ENCODE assay signal across 8 cellular contexts in the genomic region with DNA sequence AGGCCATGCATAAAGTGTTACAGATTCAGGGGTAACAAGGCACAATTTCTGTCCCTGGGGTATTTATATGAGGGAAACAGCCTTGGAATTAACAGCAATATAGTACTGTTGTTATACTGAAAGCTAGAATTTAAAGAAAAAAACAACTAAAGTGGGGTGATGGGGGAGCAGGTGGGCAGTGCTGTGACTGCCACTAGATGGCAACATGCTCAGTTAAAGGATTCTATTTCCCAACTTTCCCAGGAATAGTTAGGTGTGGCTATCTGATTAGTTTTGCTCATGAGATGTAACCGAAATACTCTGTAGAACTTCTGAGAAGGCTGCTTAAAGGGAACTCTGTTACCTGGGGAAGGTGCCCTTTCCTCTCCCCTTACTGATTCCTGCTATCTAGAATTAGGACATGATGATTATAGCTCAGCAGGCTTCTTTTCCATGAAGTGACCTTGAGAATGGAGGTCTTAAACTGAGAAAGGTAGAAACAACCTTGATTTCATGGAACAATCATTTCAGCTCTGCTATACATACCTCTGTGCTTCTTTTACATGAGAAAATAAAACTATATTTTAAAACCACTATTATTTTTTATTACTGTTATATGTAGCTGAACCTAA.
DNase-seq lines count a peak whose midpoint lies in the region; ATAC-seq and TF ChIP-seq lines count a peak whose summit lies in the region.

No MANE protein-coding gene starts in this region.

- H3K4me3 ChIP-seq in WI38 (ENCODE audit: low read depth, low read length) = no peak overlapping the region

- intact Hi-C loops in left colon (cut with DNase I, micrococcal nuclease) = no loop called here

- TF ChIP-seq CTCF in WI38 (IDR thresholded peaks at IDR 0.05; ENCODE audit: low read depth, low read length) = peak; percentile 85

- DNase-seq in DMS114 treated with DMSO at 0.1 percent for 48 hours (lab: John Stamatoyannopoulos, UW; ENCODE audit: unreplicated experiment) = peak; percentile 8
- peak; percentile 56 for DNase-seq in KBM-7
- peak in 1 of 2 donors; percentile 16 for DNase-seq in left colon
- no peak for DNase-seq in DMS79 treated with DMSO at 0.1 percent for 48 hours (lab: John Stamatoyannopoulos, UW)

- ATAC-seq in left colon = peak; percentile 78
- ATAC-seq in GM21723 (IDR thresholded peaks at IDR 0.05; ENCODE audit: unreplicated experiment) = no peak
- no peak for ATAC-seq in HG03139 (IDR thresholded peaks at IDR 0.05; ENCODE audit: unreplicated experiment)
- ATAC-seq in HG02938 (IDR thresholded peaks at IDR 0.05; ENCODE audit: unreplicated experiment) = no peak

- in situ Hi-C loops in KBM-7 (cut with MboI; ENCODE audit: low pct_unique_long_range_greater_than_20kb, low sequenced_read_pairs) = no loop called here
